In the genomic region with DNA sequence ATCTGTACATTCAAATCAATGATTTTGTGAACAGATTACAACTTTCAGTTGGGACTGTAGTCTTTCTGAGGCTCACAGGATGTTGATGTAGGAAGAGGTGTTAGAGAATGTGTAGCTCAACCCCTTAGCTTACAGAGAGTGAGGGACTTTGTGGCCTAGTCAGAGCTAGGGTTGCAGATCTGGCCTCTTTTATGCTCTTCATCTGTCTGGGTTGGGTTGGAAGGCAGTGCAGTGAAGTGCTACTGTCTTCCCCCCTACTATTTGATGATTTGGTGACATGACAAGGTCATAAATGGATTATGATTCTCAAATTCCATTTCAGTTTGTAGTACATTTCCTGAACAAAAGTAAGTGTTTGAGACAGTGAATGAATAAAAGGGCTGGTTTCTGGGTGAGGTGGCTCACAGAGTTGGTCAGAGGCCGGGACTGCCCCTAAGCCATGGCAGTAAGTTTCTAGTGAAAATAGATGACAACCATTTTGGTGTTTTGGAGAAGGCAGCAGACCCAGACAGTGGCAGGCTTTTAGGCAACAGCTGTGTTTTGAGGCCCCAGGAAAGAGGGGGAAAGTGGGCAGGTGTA, we compare ENCODE assay signal across 11 cellular contexts. TPM values are rescaled to one million over a fixed set of nuclear protein-coding genes. Genes with fewer than 3 reads are reported as not detected.
DNase-seq lines count a peak whose midpoint lies in the region; ATAC-seq, FAIRE-seq and TF ChIP-seq lines count a peak whose summit lies in the region.
"Had no signal": no experiment of that assay in that cellular context is flagged by ENCODE, and none has a peak within 500 bp of the region (broad histone marks: within the 10 kb centered on the region; RNA-seq: fewer than 3 reads in every experiment).

No MANE protein-coding gene starts in this region.

- no peak for TF ChIP-seq CTCF in AG10803 (conservative IDR thresholded peaks at IDR 0.05; ENCODE audit: low read length)

- H3K9me3 ChIP-seq in right cardiac atrium (ENCODE audit: control insufficient read depth, low read length), result no peaks in the 10 kb centered on the region
- H3K9me3 ChIP-seq: vagina had no signal

- H3K36me3 Mint-ChIP-seq in memory B cell, result peaks cover 14% of the 10 kb centered on the region

- H3K4me3 Mint-ChIP-seq in memory B cell, result peak overlapping the region; percentile 63

- peaks cover 13% of the 10 kb centered on the region for H3K4me1 ChIP-seq in right cardiac atrium (ENCODE audit: control insufficient read depth, insufficient read depth, low read length)

- no peaks in the 10 kb centered on the region for H3K27me3 ChIP-seq in right cardiac atrium (ENCODE audit: control insufficient read depth, insufficient read depth)
- H3K27me3 ChIP-seq: vagina had no signal

- H3K27ac ChIP-seq in right cardiac atrium (ENCODE audit: low read length), result no peak overlapping the region
- H3K27ac ChIP-seq: vagina had no signal

- H3K27ac Mint-ChIP-seq in memory B cell, result peak overlapping the region; percentile 99

- WGBS in right cardiac atrium, result 93% methylated on average over 1 of the region's 1 CpG

- H3K4me3 ChIP-seq in AG10803 (ENCODE audit: low read length) (no peak overlapping the region), right cardiac atrium (ENCODE audit: low read length) (no peak overlapping the region)
- H3K4me3 ChIP-seq: vagina had no signal

- no peak for FAIRE-seq in GM19239 (lab: Jason Lieb, UNC)

- intact Hi-C loops in right cardiac atrium (cut with DNase I), result no loop called here
- intact Hi-C loops in left colon (cut with DNase I, micrococcal nuclease), result no loop called here

- H3K27me3 Mint-ChIP-seq in memory B cell, result no peaks in the 10 kb centered on the region

- peaks cover 60% of the 10 kb centered on the region for H3K4me1 Mint-ChIP-seq in memory B cell

- no peaks in the 10 kb centered on the region for H3K9me3 Mint-ChIP-seq in memory B cell

- peak; percentile 34 for ATAC-seq in HG02588 (IDR thresholded peaks at IDR 0.05; ENCODE audit: unreplicated experiment)
- ATAC-seq in memory B cell (ENCODE audit: low read depth), result no peak
- ATAC-seq in right cardiac atrium, result no peak
- no peak for ATAC-seq in left colon
- ATAC-seq: Right ventricle myocardium inferior had no signal

- DNase-seq in AG10803 (ENCODE audit: low read depth) (peak; percentile 25), memory B cell (ENCODE audit: low spot score in 2 of 2) (no peak), right cardiac atrium (no peak), left colon (no peak), NCI-H1694 treated with DMSO at 0.1 percent for 48 hours (lab: John Stamatoyannopoulos, UW) (no peak), GM19239 (ENCODE audit: insufficient read length, low spot score) (no peak)
- peak; percentile 71 to 77 for DNase-seq in activated T-cell treated with anti-CD3 and anti-CD28 coated beads, Interleukin-2, amount 50 U/mL, for 48 hours
- DNase-seq: NCI-H1105 had no signal

RNA-seq across cellular contexts. Expression of a gene that starts 21.6 kb away (rescaled TPM):
- 10 to 100 TPM; 56.4 to 64.5 (median 61.8) TPM for total RNA-seq in right cardiac atrium
- polyA plus RNA-seq in right cardiac atrium, result 30.8 TPM
- total RNA-seq in left colon, result 10 to 100 TPM; 24.9 to 37.5 TPM

Comparison
In these comparisons a context has a peak if more than half of its experiments do, and no peak if none do; other contexts are left out.
1. DNase-seq: peak in AG10803 (single experiment) and activated T-cell treated with anti-CD3 and anti-CD28 coated beads, Interleukin-2, amount 50 U/mL, for 48 hours (2 of 2); none in memory B cell (0 of 2), right cardiac atrium (0 of 3), left colon (0 of 2), NCI-H1694 treated with DMSO at 0.1 percent for 48 hours (single experiment) and GM19239 (single experiment).